22 cellular contexts compared by ENCODE assay signal in the genomic region with DNA sequence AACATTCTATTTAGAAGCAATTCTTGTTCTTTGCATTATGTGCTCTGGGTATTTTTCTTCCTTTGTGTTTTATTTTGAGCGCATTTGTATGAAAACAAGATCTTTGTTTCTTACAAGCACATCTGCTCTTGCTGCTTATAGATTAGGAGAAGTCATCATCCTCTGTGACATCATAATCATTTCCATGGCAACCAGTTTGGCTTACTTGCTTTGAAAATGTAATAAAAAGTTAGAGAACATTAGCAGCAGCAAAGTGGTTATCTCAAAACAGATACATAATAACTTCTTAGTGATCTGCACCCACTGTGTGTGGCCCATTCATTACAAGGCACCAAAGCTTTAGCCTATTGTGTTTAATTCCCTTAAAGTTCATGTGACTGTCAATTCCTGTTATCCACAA. TPM values are rescaled to one million over a fixed set of nuclear protein-coding genes. Genes with fewer than 3 reads are reported as not detected.
DNase-seq lines count a peak whose midpoint lies in the region; ATAC-seq, FAIRE-seq and TF ChIP-seq lines count a peak whose summit lies in the region.
"Had no signal": no experiment of that assay in that cellular context is flagged by ENCODE, and none has a peak within 500 bp of the region (broad histone marks: within the 10 kb centered on the region; RNA-seq: fewer than 3 reads in every experiment).

No MANE protein-coding gene starts in this region.

- H3K4me3 Mint-ChIP-seq in stimulated activated naive B cell treated with anti-CD40 and anti-IgM and Interleukin-4, amounts not matched to agents 10 μg/mL and 1 μg/mL and 100 μg/mL, for 72 hours, result no peak overlapping the region
- H3K4me3 Mint-ChIP-seq: CD8-positive, alpha-beta T cell had no signal

- H3K4me1 ChIP-seq in OCI-LY7 (ENCODE audit: insufficient read depth, low read length, poor library complexity, severe bottlenecking) (peaks cover 45% of the 10 kb centered on the region), smooth muscle cell (ENCODE audit: low read depth) (no peaks in the 10 kb centered on the region)

- peak; percentile 63 for FAIRE-seq in GM18507 (lab: Jason Lieb, UNC)
- FAIRE-seq: H54 had no signal

- 95% methylated on average over 1 of the region's 1 CpG for WGBS in smooth muscle cell (ENCODE audit: low lambda C conversion rate)

- H3K36me3 ChIP-seq in OCI-LY7 (ENCODE audit: insufficient read depth, low read length), result peaks cover 4% of the 10 kb centered on the region; the same call in 1 of the 2 replicates
- H3K36me3 ChIP-seq in smooth muscle cell (ENCODE audit: low read depth), result no peaks in the 10 kb centered on the region
- H3K36me3 ChIP-seq: BLaER1 treated with 17β-estradiol and CSF1 and Interleukin-3, amounts not matched to agents 10 nM and 100 nM had no signal

- H3K9me3 Mint-ChIP-seq in stimulated activated naive B cell treated with anti-CD40 and anti-IgM and Interleukin-4, amounts not matched to agents 10 μg/mL and 1 μg/mL and 100 μg/mL, for 72 hours, result peaks cover 6 to 9% of the 10 kb centered on the region in 2 donors
- H3K9me3 Mint-ChIP-seq: CD8-positive, alpha-beta T cell had no signal

- H2AFZ ChIP-seq in OCI-LY7 (ENCODE audit: low read length) (peak overlapping the region; percentile 31; the same call in 1 of the 2 replicates), smooth muscle cell (ENCODE audit: low read depth) (no peak overlapping the region)

- in situ Hi-C loops in GM13976 (cut with MboI; ENCODE audit: low sequenced_read_pairs, unreplicated experiment), result loop anchor here (25.0 kb wide), 1 partner anchor 430 kb away; no protein-coding TSS in a partner anchor

- H4K20me1 ChIP-seq in OCI-LY7 (ENCODE audit: insufficient read depth, low read length) (no peaks in the 10 kb centered on the region), smooth muscle cell (ENCODE audit: low read depth) (no peaks in the 10 kb centered on the region)
- H4K20me1 ChIP-seq: BLaER1 treated with 17β-estradiol and CSF1 and Interleukin-3, amounts not matched to agents 10 nM and 100 nM had no signal

- DNase-seq in GM18507 (ENCODE audit: extremely low spot score, insufficient read length, low read depth), result no peak
- peak; percentile 30 for DNase-seq in OCI-LY7 (ENCODE audit: low spot score)
- peak; percentile 56 for DNase-seq in fibroblast of peridontal ligament (ENCODE audit: extremely low read depth)
- DNase-seq in stimulated activated naive B cell treated with anti-CD40 and anti-IgM and Interleukin-4, amounts not matched to agents 10 μg/mL and 1 μg/mL and 100 μg/mL, for 72 hours, result no peak
- no peak for DNase-seq in GM13976 (ENCODE audit: low spot score)
- DNase-seq in smooth muscle cell (lab: John Stamatoyannopoulos, UW; ENCODE audit: unreplicated experiment), result no peak
- DNase-seq: CD8-positive, alpha-beta T cell; DMS153; GDM1; NCI-H1092 treated with DMSO at 0.1 percent for 48 hours; NCI-H1436 treated with DMSO at 0.1 percent for 48 hours; NCI-H1930; NCI-H226; NCI-H510A treated with DMSO at 0.1 percent for 48 hours; NCI-H748 treated with DMSO at 0.1 percent for 48 hours; SIG-M5; SK-N-SH had no signal

- BruUV-seq in OCI-LY7 (replicated peaks; lab: Mats Ljungman, UMichigan), result no TSS peak

- H3K4me1 Mint-ChIP-seq in stimulated activated naive B cell treated with anti-CD40 and anti-IgM and Interleukin-4, amounts not matched to agents 10 μg/mL and 1 μg/mL and 100 μg/mL, for 72 hours, result peaks cover 26 to 57% of the 10 kb centered on the region in 2 donors

- intact Hi-C loops in OCI-LY7 (cut with micrococcal nuclease; ENCODE audit: unreplicated experiment), result loop anchor here (5.0 kb wide), 1 partner anchor 1640 kb away; the partner anchor contains the start of gene BARD1

- ATAC-seq in stimulated activated naive B cell treated with anti-CD40 and anti-IgM and Interleukin-4, amounts not matched to agents 10 μg/mL and 1 μg/mL and 100 μg/mL, for 72 hours (replicated peaks), result no peak
- ATAC-seq in GM21825 (IDR thresholded peaks at IDR 0.05; ENCODE audit: unreplicated experiment) (no peak), GM18873 (IDR thresholded peaks at IDR 0.05; ENCODE audit: low FRiP score, unreplicated experiment) (no peak)
- ATAC-seq: CD8-positive, alpha-beta T cell; Panc1 had no signal

- no peaks in the 10 kb centered on the region for H3F3A ChIP-seq in smooth muscle cell (ENCODE audit: low read depth)

- no peak for TF ChIP-seq CTCF in OCI-LY7 (conservative IDR thresholded peaks at IDR 0.05; ENCODE audit: low read length)
- no peak for TF ChIP-seq CTCF in GM13976 (IDR thresholded peaks at IDR 0.05; ENCODE audit: borderline replicate concordance, control extremely low read depth, extremely low read depth, insufficient read depth, missing control alignments)
- TF ChIP-seq CTCF in smooth muscle cell (IDR thresholded peaks at IDR 0.05; ENCODE audit: borderline replicate concordance, insufficient read depth, poor library complexity, severe bottlenecking), result no peak

- H3K9ac ChIP-seq in smooth muscle cell (ENCODE audit: low read depth), result no peak overlapping the region
- H3K9ac ChIP-seq: BLaER1 treated with 17β-estradiol and CSF1 and Interleukin-3, amounts not matched to agents 10 nM and 100 nM; SK-N-SH had no signal

- H3K4me3 ChIP-seq in OCI-LY7 (ENCODE audit: low read depth, low read length, poor library complexity, severe bottlenecking) (no peak overlapping the region), smooth muscle cell (no peak overlapping the region)
- H3K4me3 ChIP-seq: BLaER1 treated with 17β-estradiol and CSF1 and Interleukin-3, amounts not matched to agents 10 nM and 100 nM had no signal

- no peaks in the 10 kb centered on the region for H3K27me3 Mint-ChIP-seq in stimulated activated naive B cell treated with anti-CD40 and anti-IgM and Interleukin-4, amounts not matched to agents 10 μg/mL and 1 μg/mL and 100 μg/mL, for 72 hours

- peak overlapping the region; percentile 85 for H3K27ac Mint-ChIP-seq in stimulated activated naive B cell treated with anti-CD40 and anti-IgM and Interleukin-4, amounts not matched to agents 10 μg/mL and 1 μg/mL and 100 μg/mL, for 72 hours
- H3K27ac Mint-ChIP-seq: CD8-positive, alpha-beta T cell had no signal

- H3K27ac ChIP-seq in OCI-LY7 (ENCODE audit: low read depth, low read length, poor library complexity, severe bottlenecking), result peak overlapping the region; percentile 94
- no peak overlapping the region for H3K27ac ChIP-seq in smooth muscle cell (ENCODE audit: low read depth)
- H3K27ac ChIP-seq: BLaER1 treated with 17β-estradiol and CSF1 and Interleukin-3, amounts not matched to agents 10 nM and 100 nM had no signal

- H3K9me3 ChIP-seq in OCI-LY7 (ENCODE audit: low read length), result peaks cover 11% of the 10 kb centered on the region; the same call in 1 of the 2 replicates
- no peaks in the 10 kb centered on the region for H3K9me3 ChIP-seq in smooth muscle cell (replicated peaks; ENCODE audit: low read depth)
- H3K9me3 ChIP-seq: SK-N-SH had no signal

- CTCF ChIA-PET in OCI-LY7 (lab: Charles Lee; ENCODE audit: unreplicated experiment), result no interaction called here

- H3K27me3 ChIP-seq in smooth muscle cell (ENCODE audit: low read depth), result no peaks in the 10 kb centered on the region
- H3K27me3 ChIP-seq: BLaER1 treated with 17β-estradiol and CSF1 and Interleukin-3, amounts not matched to agents 10 nM and 100 nM had no signal

- no peaks in the 10 kb centered on the region for H3K79me2 ChIP-seq in OCI-LY7 (ENCODE audit: insufficient read depth, low read depth, low read length)
- no peaks in the 10 kb centered on the region for H3K79me2 ChIP-seq in smooth muscle cell (ENCODE audit: low read depth)

- no peaks in the 10 kb centered on the region for H3K9me2 ChIP-seq in OCI-LY7 (ENCODE audit: insufficient read depth, low read length)
- H3K9me2 ChIP-seq: SK-N-SH had no signal

- peaks cover 0 to 15% of the 10 kb centered on the region in 2 donors for H3K36me3 Mint-ChIP-seq in stimulated activated naive B cell treated with anti-CD40 and anti-IgM and Interleukin-4, amounts not matched to agents 10 μg/mL and 1 μg/mL and 100 μg/mL, for 72 hours
- H3K36me3 Mint-ChIP-seq: CD8-positive, alpha-beta T cell had no signal

- POLR2A ChIA-PET in OCI-LY7 (lab: Charles Lee), result interaction anchor here (0.8 to 12.4 kb wide), 7 partner anchors 19 to 77 kb away, joined by 3 to 108 read pairs (median 3); partner anchors contain the start of gene IKZF2

- H3K4me2 ChIP-seq in OCI-LY7 (ENCODE audit: low read length) (peak overlapping the region; percentile 23), smooth muscle cell (no peak overlapping the region)
- H3K4me2 ChIP-seq: BLaER1 treated with 17β-estradiol and CSF1 and Interleukin-3, amounts not matched to agents 10 nM and 100 nM; SK-N-SH had no signal

RNA-seq across cellular contexts. Expression of gene IKZF2, which starts 16.1 kb away (rescaled TPM):
- 45.1 and 54.6 TPM in 2 replicates for total RNA-seq in OCI-LY7 (2014; rRNA removed; shearing (Covaris generic))
- total RNA-seq in OCI-LY7 (2022), result 20.0 and 23.3 TPM in 2 replicates
- total RNA-seq in smooth muscle cell, result 12.5 and 16.5 TPM in 2 replicates
- 0.69 and 1.2 TPM in 2 replicates for polyA plus RNA-seq in smooth muscle cell

Comparison
In these comparisons a context has a peak if more than half of its experiments do, and no peak if none do; other contexts are left out.
1. DNase-seq: peak in OCI-LY7 (single experiment) and fibroblast of peridontal ligament (single experiment); none in GM18507 (single experiment), stimulated activated naive B cell treated with anti-CD40 and anti-IgM and Interleukin-4, amounts not matched to agents 10 μg/mL and 1 μg/mL and 100 μg/mL, for 72 hours (single experiment), GM13976 (single experiment) and smooth muscle cell (single experiment).